8 cellular contexts compared by ENCODE assay signal in genomic region chr1:9909222-9910046, GRCh38. TPM values are rescaled to one million over a fixed set of nuclear protein-coding genes. Genes with fewer than 3 reads are reported as not detected.
DNase-seq lines count a peak whose midpoint lies in the region; ATAC-seq and TF ChIP-seq lines count a peak whose summit lies in the region.

No MANE protein-coding gene starts in this region.

- H3K27ac ChIP-seq in colonic mucosa: peak overlapping the region; percentile 41

- H3K9ac ChIP-seq in colonic mucosa (ENCODE audit: low read depth in 2 of 2, low read length in 2 of 2): peak overlapping the region; percentile 86 to 97

- DNase-seq in GM12864 (ENCODE audit: low read depth) (no peak), T-helper 9 cell (peak; percentile 21), colonic mucosa (peak; percentile 52), mesenteric fat pad (ENCODE audit: low spot score) (peak; percentile 88), dedifferentiated amniotic fluid mesenchymal stem cell (ENCODE audit: extremely low spot score) (no peak)
- DNase-seq in stimulated activated naive CD4-positive, alpha-beta T cell (lab: John Stamatoyannopoulos, UW): peak in 5 of 6 experiments; percentile 3 to 43 (median 13)

- H3K9me3 ChIP-seq in colonic mucosa: no peaks in the 10 kb centered on the region

- no peaks in the 10 kb centered on the region for H3K36me3 ChIP-seq in colonic mucosa

- intact Hi-C loops in colonic mucosa (cut with DNase I): loop anchor here (5.0 kb wide), 1 partner anchor 32 kb away; no protein-coding TSS in a partner anchor

- H3K4me1 ChIP-seq in colonic mucosa: peaks cover 4% of the 10 kb centered on the region

- H3K4me3 ChIP-seq in GM12864 (ENCODE audit: low read depth, low read length): peak overlapping the region; percentile 78
- H3K4me3 ChIP-seq in colonic mucosa: peak overlapping the region; percentile 72

- TF ChIP-seq CTCF in GM12864 (IDR thresholded peaks at IDR 0.05; ENCODE audit: low read depth, low read length, missing control alignments) (no peak), colonic mucosa (IDR thresholded peaks at IDR 0.05) (no peak)

- ATAC-seq in HG03064 (IDR thresholded peaks at IDR 0.05; ENCODE audit: low read depth, unreplicated experiment) (peak; percentile 9), GM18873 (IDR thresholded peaks at IDR 0.05; ENCODE audit: low FRiP score, unreplicated experiment) (no peak)

- H3K27me3 ChIP-seq in colonic mucosa: no peaks in the 10 kb centered on the region

RNA-seq across cellular contexts. Expression of gene CTNNBIP1, which starts 0.6 kb away (rescaled TPM):
- total RNA-seq in colonic mucosa: 10 to 100 TPM; 28.1 to 30.1 TPM
- total RNA-seq in mesenteric fat pad: 29.8 TPM

RNA-seq across cellular contexts. Expression of gene LZIC, which starts 33.8 kb away (rescaled TPM):
- total RNA-seq in colonic mucosa (10 to 100 TPM; 40.6 to 47.2 TPM), mesenteric fat pad (23.4 TPM)

RNA-seq across cellular contexts. Expression of gene NMNAT1, which starts 33.8 kb away (rescaled TPM):
- total RNA-seq in colonic mucosa: 10 to 100 TPM; 18.8 to 25.4 TPM
- total RNA-seq in mesenteric fat pad: 11.9 TPM

Comparison
In these comparisons a context has a peak if more than half of its experiments do, and no peak if none do; other contexts are left out.
1. DNase-seq: peak in T-helper 9 cell (single experiment), colonic mucosa (single experiment), mesenteric fat pad (single experiment) and stimulated activated naive CD4-positive, alpha-beta T cell (5 of 6); none in GM12864 (single experiment) and dedifferentiated amniotic fluid mesenchymal stem cell (single experiment).